ENCODE assay signal across 15 cellular contexts in genomic region chr2:227450921-227451654, GRCh38. TPM values are rescaled to one million over a fixed set of nuclear protein-coding genes. Genes with fewer than 3 reads are reported as not detected.
DNase-seq lines count a peak whose midpoint lies in the region; ATAC-seq and TF ChIP-seq lines count a peak whose summit lies in the region.
"Had no signal": no experiment of that assay in that cellular context is flagged by ENCODE, and none has a peak within 500 bp of the region (broad histone marks: within the 10 kb centered on the region; RNA-seq: fewer than 3 reads in every experiment).

No MANE protein-coding gene starts in this region.

- peaks cover 3% of the 10 kb centered on the region for H3K27me3 Mint-ChIP-seq in endothelial cell (ENCODE audit: unreplicated experiment)
- H3K27me3 Mint-ChIP-seq in naive thymus-derived CD8-positive, alpha-beta T cell = no peaks in the 10 kb centered on the region

- TF ChIP-seq POLR2A in testis (IDR thresholded peaks at IDR 0.05) = no peak

- H3K9me3 ChIP-seq in lung (ENCODE audit: control insufficient read depth in 2 of 2, insufficient read depth in 1 of 2, low read length in 1 of 2) = no peaks in the 10 kb centered on the region
- no peaks in the 10 kb centered on the region for H3K9me3 ChIP-seq in PC-3 (ENCODE audit: low read length)
- no peaks in the 10 kb centered on the region for H3K9me3 ChIP-seq in testis
- H3K9me3 ChIP-seq: SJSA1 had no signal

- peak; percentile 40 for DNase-seq in AG20443 (ENCODE audit: low spot score)
- peak; percentile 72 for DNase-seq in NCI-H460 (ENCODE audit: extremely low read depth, low read depth)
- DNase-seq in endothelial cell (ENCODE audit: low spot score) = no peak
- no peak for DNase-seq in lung (ENCODE audit: low spot score)
- no peak for DNase-seq in PC-3
- no peak for DNase-seq in testis
- DNase-seq in naive thymus-derived CD8-positive, alpha-beta T cell = no peak
- DNase-seq: activated CD4-positive, alpha-beta T cell treated with anti-CD3 and anti-CD28 coated beads, Interleukin-2, amount 50 U/mL, for 1 hour; effector CD4-positive, alpha-beta T cell; GDM1; hypothalamus; stimulated activated CD4-positive, alpha-beta T cell treated with anti-CD3 and anti-CD28 coated beads, Interleukin-12 subunit alpha, Interleukin-12 subunit beta, amount 100 ng/mL, for 4 hours had no signal

- H3K4me2 ChIP-seq in PC-3 (ENCODE audit: low read length) = no peak overlapping the region
- H3K4me2 ChIP-seq: KMS-11 had no signal

- H3K4me1 ChIP-seq in lung (ENCODE audit: control insufficient read depth in 2 of 2, insufficient read depth in 2 of 2, low read length in 2 of 2) (peaks cover 0 to 1% of the 10 kb centered on the region in 2 donors), PC-3 (ENCODE audit: insufficient read depth, low read length) (no peaks in the 10 kb centered on the region), testis (no peaks in the 10 kb centered on the region)

- H3K27ac Mint-ChIP-seq in endothelial cell (ENCODE audit: unreplicated experiment) = peak overlapping the region; percentile 33
- no peak overlapping the region for H3K27ac Mint-ChIP-seq in naive thymus-derived CD8-positive, alpha-beta T cell

- H3K9me3 Mint-ChIP-seq in endothelial cell (ENCODE audit: unreplicated experiment) = no peaks in the 10 kb centered on the region
- H3K9me3 Mint-ChIP-seq in naive thymus-derived CD8-positive, alpha-beta T cell = no peaks in the 10 kb centered on the region

- no peak overlapping the region for H3K4me3 Mint-ChIP-seq in endothelial cell (ENCODE audit: unreplicated experiment)
- no peak overlapping the region for H3K4me3 Mint-ChIP-seq in naive thymus-derived CD8-positive, alpha-beta T cell

- CTCF ChIA-PET in PC-3 (lab: Charles Lee) = no interaction called here

- H4K20me1 ChIP-seq in PC-3 (ENCODE audit: low read length) = no peaks in the 10 kb centered on the region

- H3F3A ChIP-seq in PC-3 (ENCODE audit: low read length, unreplicated experiment) = no peaks in the 10 kb centered on the region

- ATAC-seq in lung (ENCODE audit: insufficient read depth, low FRiP score) (peak; percentile 61), PC-3 (no peak), HG03342 (IDR thresholded peaks at IDR 0.05; ENCODE audit: unreplicated experiment) (no peak)
- ATAC-seq in naive thymus-derived CD8-positive, alpha-beta T cell = no peak

- H3K27me3 ChIP-seq in lung (ENCODE audit: control insufficient read depth, insufficient read depth) (no peaks in the 10 kb centered on the region), PC-3 (ENCODE audit: low read length) (no peaks in the 10 kb centered on the region), testis (no peaks in the 10 kb centered on the region)
- H3K27me3 ChIP-seq: SJSA1 had no signal

- H3K9ac ChIP-seq in PC-3 (ENCODE audit: low read length) = no peak overlapping the region
- H3K9ac ChIP-seq: KMS-11 had no signal

- H3K4me3 ChIP-seq in lung (no peak overlapping the region), PC-3 (ENCODE audit: low read length) (no peak overlapping the region), testis (no peak overlapping the region)
- H3K4me3 ChIP-seq: SJSA1 had no signal

- TF ChIP-seq CTCF in endothelial cell (IDR thresholded peaks at IDR 0.05; ENCODE audit: unreplicated experiment) = no peak
- TF ChIP-seq CTCF in lung (IDR thresholded peaks at IDR 0.05; ENCODE audit: control extremely low read depth, extremely low read depth) = no peak
- no peak for TF ChIP-seq CTCF in PC-3 (conservative IDR thresholded peaks at IDR 0.05; ENCODE audit: low read depth, low read length)
- no peak for TF ChIP-seq CTCF in testis (IDR thresholded peaks at IDR 0.05)

- no peak overlapping the region for H2AFZ ChIP-seq in PC-3 (ENCODE audit: low read length)

- H3K79me2 ChIP-seq in PC-3 (ENCODE audit: low read length) = no peaks in the 10 kb centered on the region

- H3K9me2 ChIP-seq in PC-3 (replicated peaks; ENCODE audit: low read length) = no peaks in the 10 kb centered on the region

- no peaks in the 10 kb centered on the region for H3K36me3 Mint-ChIP-seq in endothelial cell (ENCODE audit: low read depth, unreplicated experiment)
- no peaks in the 10 kb centered on the region for H3K36me3 Mint-ChIP-seq in naive thymus-derived CD8-positive, alpha-beta T cell

- H3K27ac ChIP-seq in lung (ENCODE audit: low read depth in 1 of 2, low read length in 1 of 2) (no peak overlapping the region), PC-3 (ENCODE audit: low read length) (no peak overlapping the region), testis (no peak overlapping the region)
- H3K27ac ChIP-seq: KMS-11, SJSA1 had no signal

- intact Hi-C loops in PC-3 (cut with micrococcal nuclease) (no loop called here), testis (cut with DNase I; ENCODE audit: low total_unique reads) (no loop called here)

- WGBS in lung, 2 donors = 18 to 35% methylated on average over 5 of the region's 5 CpGs
- 59 to 63% methylated on average over 5 of the region's 5 CpGs for WGBS in testis, 2 donors

- peaks cover 36% of the 10 kb centered on the region for H3K4me1 Mint-ChIP-seq in endothelial cell (ENCODE audit: unreplicated experiment)
- peaks cover 0 to 19% (median 5%) of the 10 kb centered on the region in 4 donors for H3K4me1 Mint-ChIP-seq in naive thymus-derived CD8-positive, alpha-beta T cell

- no peaks in the 10 kb centered on the region for H3K36me3 ChIP-seq in lung (ENCODE audit: control insufficient read depth in 2 of 2, insufficient read depth in 2 of 2, low read length in 2 of 2)
- H3K36me3 ChIP-seq in PC-3 (ENCODE audit: low read depth, low read length) = no peaks in the 10 kb centered on the region
- no peaks in the 10 kb centered on the region for H3K36me3 ChIP-seq in testis (ENCODE audit: low read depth, missing control alignments)
- H3K36me3 ChIP-seq: SJSA1 had no signal

- POLR2A ChIA-PET in PC-3 (lab: Charles Lee; ENCODE audit: unreplicated experiment) = no interaction called here
- POLR2A ChIA-PET in naive thymus-derived CD8-positive, alpha-beta T cell (lab: Charles Lee) = no interaction called here

- no TSS peak for BruUV-seq in PC-3 (replicated peaks; lab: Mats Ljungman, UMichigan)

RNA-seq across cellular contexts. Expression of gene AGFG1, which starts 20.9 kb away (rescaled TPM):
- total RNA-seq in NCI-H460 (2014; rRNA removed; shearing (Covaris generic)) = 191 and 213 TPM in 2 replicates
- polyA plus RNA-seq in NCI-H460 (2014; cell fraction: nucleus; rRNA removed) = 83.1 and 87.0 TPM in 2 replicates
- total RNA-seq in endothelial cell (ENCODE audit: unreplicated experiment) (70.9 TPM), lung (10 to 100 TPM; 58.9 to 90.2 TPM), PC-3 (2014; rRNA removed) (44.0 and 56.3 TPM in 2 replicates), testis (100 to 1,000 TPM; 126 to 135 TPM)
- polyA plus RNA-seq in lung (100 to 1,000 TPM in 1 of 2 donors, 10 to 100 TPM in 1; 22.4 to 142 TPM), testis (ENCODE audit: insufficient read depth, low read depth, low replicate concordance) (192 TPM)
- 10 to 100 TPM; 52.9 to 55.0 TPM for total RNA-seq in naive thymus-derived CD8-positive, alpha-beta T cell
- 10 to 100 TPM; 11.8 to 41.5 (median 24.6) TPM for polyA plus RNA-seq in naive thymus-derived CD8-positive, alpha-beta T cell

Comparison
In these comparisons a context has a peak if more than half of its experiments do, and no peak if none do; other contexts are left out.
1. DNase-seq: peak in AG20443 (single experiment) and NCI-H460 (single experiment); none in endothelial cell (single experiment), lung (single experiment), PC-3 (single experiment), testis (single experiment) and naive thymus-derived CD8-positive, alpha-beta T cell (0 of 10).